3 cellular contexts compared by ENCODE assay signal in genomic region chr10:130283234-130283574, GRCh38.
TF ChIP-seq lines count a peak whose summit lies in the region.

No MANE protein-coding gene starts in this region.

TF ChIP-seq in liver, 16 proteins besides CTCF, POLR2A, EP300 and RAD21 (continued from another document):
- TF ChIP-seq REST (IDR thresholded peaks at IDR 0.05), result no peak
- TF ChIP-seq ATF3 (IDR thresholded peaks at IDR 0.05), result no peak
- TF ChIP-seq HNF4G (IDR thresholded peaks at IDR 0.05), result no peak
- TF ChIP-seq HNF4A (conservative IDR thresholded peaks at IDR 0.05), result no peak
- TF ChIP-seq MAX (IDR thresholded peaks at IDR 0.05), result no peak
- TF ChIP-seq TAF1 (conservative IDR thresholded peaks at IDR 0.05), result no peak
- no peak for TF ChIP-seq ZBTB33 (IDR thresholded peaks at IDR 0.05)
- TF ChIP-seq NR2F2 (IDR thresholded peaks at IDR 0.05), result no peak

TF ChIP-seq in HepG2, 621 proteins besides CTCF, POLR2A, EP300 and RAD21 (continued from another document):
- TF ChIP-seq ZNF432 (CRISPR knock-in tag; IDR thresholded peaks at IDR 0.05; ENCODE audit: borderline replicate concordance) (no peak), U2AF2 (IDR thresholded peaks at IDR 0.05; ENCODE audit: low read depth, low read length) (no peak), GFI1 (CRISPR knock-in tag; IDR thresholded peaks at IDR 0.05; ENCODE audit: borderline replicate concordance) (no peak), MYPOP (CRISPR knock-in tag; IDR thresholded peaks at IDR 0.05) (no peak), DZIP1 (CRISPR knock-in tag; IDR thresholded peaks at IDR 0.05) (no peak), ZNF503 (CRISPR knock-in tag; IDR thresholded peaks at IDR 0.05) (no peak), ZNF639 (CRISPR knock-in tag; conservative IDR thresholded peaks at IDR 0.05) (no peak), ZSCAN30 (CRISPR knock-in tag; IDR thresholded peaks at IDR 0.05) (no peak), LBX2 (CRISPR knock-in tag; IDR thresholded peaks at IDR 0.05; ENCODE audit: borderline replicate concordance) (no peak), ZNF614 (CRISPR knock-in tag; IDR thresholded peaks at IDR 0.05; ENCODE audit: borderline replicate concordance) (no peak), ZSCAN21 (CRISPR knock-in tag; IDR thresholded peaks at IDR 0.05; ENCODE audit: borderline replicate concordance) (no peak), XBP1 (CRISPR knock-in tag; IDR thresholded peaks at IDR 0.05) (no peak), MXI1 (IDR thresholded peaks at IDR 0.05; ENCODE audit: borderline replicate concordance, low read depth, low read length) (no peak), ZNF275 (CRISPR knock-in tag; IDR thresholded peaks at IDR 0.05; ENCODE audit: borderline replicate concordance) (no peak)
TF ChIP-seq in HepG2: peak in this region for 0.

TF ChIP-seq in K562, 482 proteins besides CTCF, POLR2A, EP300 and RAD21:
- TF ChIP-seq ZNF280A (IDR thresholded peaks at IDR 0.05; ENCODE audit: low read depth, partially characterized antibody), result no peak
- TF ChIP-seq CBX5 (IDR thresholded peaks at IDR 0.05; ENCODE audit: borderline replicate concordance, low read depth), result no peak
- TF ChIP-seq ZNF274 (IDR thresholded peaks at IDR 0.05; ENCODE audit: borderline replicate concordance, low read depth, low read length), result peak; percentile 80; the same call in 1 of the 2 replicates
